Comparison of ENCODE assay signal across 8 cellular contexts in the genomic region with DNA sequence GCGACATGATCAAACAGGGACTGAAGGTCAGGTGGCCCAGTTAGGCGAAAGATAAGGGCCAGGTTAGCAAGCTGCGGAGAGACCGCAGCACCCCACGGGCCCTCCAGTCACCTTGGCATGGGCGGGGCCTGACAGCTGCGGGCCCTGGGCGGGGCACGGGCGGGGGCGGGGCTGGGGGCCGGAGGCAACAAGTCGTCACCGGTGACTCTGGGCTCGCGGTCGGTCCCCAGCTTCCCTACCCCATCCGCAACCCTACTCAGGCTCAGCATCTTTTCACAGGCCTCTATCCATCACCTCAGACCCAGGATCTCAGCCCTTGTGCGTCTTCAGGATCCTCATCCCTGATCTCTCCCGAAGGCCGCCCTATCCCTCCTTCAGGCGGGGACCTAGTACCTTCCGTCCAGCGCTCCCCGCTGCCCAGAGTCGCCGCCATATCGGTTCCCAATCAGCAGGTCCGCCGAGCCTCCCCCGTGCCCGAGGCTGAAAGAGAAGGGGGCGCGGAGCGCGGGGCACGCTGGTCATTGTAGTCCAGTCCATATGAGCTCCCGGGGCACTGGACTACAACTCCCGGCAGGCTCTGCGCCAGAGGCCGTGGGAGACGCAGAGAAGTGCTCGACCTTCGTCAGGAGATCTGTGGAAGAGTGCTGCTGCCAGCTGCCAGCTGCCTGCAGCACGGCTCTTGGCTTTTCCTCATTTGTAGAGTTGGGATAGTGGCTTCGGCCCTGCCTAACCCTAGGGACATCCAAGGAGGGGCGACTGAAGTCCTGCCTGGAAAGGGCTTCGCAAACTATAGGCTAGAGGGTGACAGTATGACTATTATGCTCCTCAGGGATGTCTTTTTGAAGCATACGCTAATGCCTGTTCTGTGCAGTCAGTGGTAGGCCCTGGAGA. TPM values are rescaled to one million over a fixed set of nuclear protein-coding genes. Genes with fewer than 3 reads are reported as not detected.
A peak's percentile ranks its signal among the peaks of the same experiment; 100 is the strongest.
DNase-seq lines count a peak whose midpoint lies in the region; ATAC-seq and TF ChIP-seq lines count a peak whose summit lies in the region.

TSS of gene DNAJC18 (minus strand) at position 513 of the 891 bp plus-strand sequence. CDS start at position 433, 80 bp downstream.

- DNase-seq in GM13977 (ENCODE audit: low spot score) (peak; percentile 91), NCI-H1694 treated with DMSO at 0.1 percent for 48 hours (lab: John Stamatoyannopoulos, UW) (peak; percentile 85), amniotic stem cell (lab: John Stamatoyannopoulos, UW) (peak; percentile 73), left cardiac atrium (peak; percentile 96), posterior vena cava (ENCODE audit: low spot score) (peak; percentile 98), ureter (ENCODE audit: low spot score) (peak; percentile 85)

- in situ Hi-C loops in GM13977 (cut with MboI; ENCODE audit: low pct_unique_long_range_greater_than_20kb, low sequenced_read_pairs, unreplicated experiment) = no loop called here

- TF ChIP-seq CTCF in GM13977 (IDR thresholded peaks at IDR 0.05; ENCODE audit: extremely low read depth, insufficient read depth, missing control alignments) = no peak

- ATAC-seq in HG02870 (IDR thresholded peaks at IDR 0.05; ENCODE audit: unreplicated experiment) (peak; percentile 90), left cardiac atrium (peak; percentile 99)

- intact Hi-C loops in T-helper 1 cell treated with Interleukin-12 subunit alpha and Interleukin-12 subunit beta and Interleukin-4 antibody, amounts not matched to agents 30 ng/mL and 1 ng/mL, for 36 hours (cut with micrococcal nuclease) = loop anchor here (1.0 to 5.0 kb wide), 16 partner anchors 8 to 1125 kb away; partner anchors contain the start of genes ANKHD1, APBB3, HSPA9 and SLC35A4
- intact Hi-C loops in left cardiac atrium (cut with DNase I) = loop anchor here in 1 of 2 donors (5.0 kb wide), 1 partner anchor 78 kb away; no protein-coding TSS in a partner anchor
- intact Hi-C loops in posterior vena cava (cut with DNase I) = loop anchor here in 1 of 2 donors (5.0 kb wide), 1 partner anchor 78 kb away; no protein-coding TSS in a partner anchor

RNA-seq across cellular contexts. Expression of gene DNAJC18, which starts in this region (rescaled TPM):
- total RNA-seq in T-helper 1 cell treated with Interleukin-12 subunit alpha and Interleukin-12 subunit beta and Interleukin-4 antibody, amounts not matched to agents 30 ng/mL and 1 ng/mL, for 36 hours = 13.4 and 19.1 TPM in 2 replicates
- total RNA-seq in left cardiac atrium = 10 to 100 TPM; 14.8 to 15.2 TPM
- 10 to 100 TPM; 13.3 to 18.8 TPM for total RNA-seq in posterior vena cava
- total RNA-seq in ureter = 10.3 TPM

Comparison
In these comparisons a context has a peak if more than half of its experiments do, and no peak if none do; other contexts are left out.
1. Peak in every context shown above with its lines: DNase-seq and ATAC-seq.